Comparison of ENCODE assay signal across 24 cellular contexts in genomic region chr1:182457844-182458243, GRCh38. TPM values are rescaled to one million over a fixed set of nuclear protein-coding genes. Genes with fewer than 3 reads are reported as not detected.
DNase-seq lines count a peak whose midpoint lies in the region; ATAC-seq and TF ChIP-seq lines count a peak whose summit lies in the region.
"Had no signal": no experiment of that assay in that cellular context is flagged by ENCODE, and none has a peak within 500 bp of the region (broad histone marks: within the 10 kb centered on the region; RNA-seq: fewer than 3 reads in every experiment).

No MANE protein-coding gene starts in this region.

- H3K4me3 Mint-ChIP-seq in activated CD4-positive, alpha-beta T cell treated with anti-CD3 and anti-CD28 coated beads, Interleukin-2, amount 10 ng/mL, durations not matched to agents 24 days and 14 days: no peak overlapping the region
- H3K4me3 Mint-ChIP-seq: CD14-positive monocyte; CD4-positive, alpha-beta T cell; CD8-positive, alpha-beta memory T cell; HFFc6 had no signal

- H3K27me3 Mint-ChIP-seq in activated CD4-positive, alpha-beta T cell treated with anti-CD3 and anti-CD28 coated beads, Interleukin-2, amount 10 ng/mL, durations not matched to agents 24 days and 14 days: peaks cover 31% of the 10 kb centered on the region

- intact Hi-C loops in activated CD4-positive, alpha-beta T cell treated with anti-CD3 and anti-CD28 coated beads, Interleukin-2, amount 10 ng/mL, durations not matched to agents 24 days and 14 days (cut with micrococcal nuclease): no loop called here
- intact Hi-C loops in right lobe of liver (cut with DNase I): no loop called here

- H3K9me3 ChIP-seq in right lobe of liver: no peaks in the 10 kb centered on the region
- H3K9me3 ChIP-seq: A549, BE2C, HAP-1 had no signal

- no peak for TF ChIP-seq CTCF in right lobe of liver (IDR thresholded peaks at IDR 0.05)

- peak; percentile 64 for ATAC-seq in left lobe of liver
- peak; percentile 45 to 72 (median 58) for ATAC-seq in right lobe of liver
- no peak for ATAC-seq in GM18873 (IDR thresholded peaks at IDR 0.05; ENCODE audit: low FRiP score, unreplicated experiment)
- no peak for ATAC-seq in GM18909 (IDR thresholded peaks at IDR 0.05; ENCODE audit: poor library complexity, unreplicated experiment)
- ATAC-seq: A549 had no signal

- H3K27ac Mint-ChIP-seq in activated CD4-positive, alpha-beta T cell treated with anti-CD3 and anti-CD28 coated beads, Interleukin-2, amount 10 ng/mL, durations not matched to agents 24 days and 14 days: no peak overlapping the region
- H3K27ac Mint-ChIP-seq: CD4-positive, alpha-beta T cell; CD8-positive, alpha-beta memory T cell; HFFc6 had no signal

- H3K36me3 ChIP-seq in right lobe of liver: no peaks in the 10 kb centered on the region
- H3K36me3 ChIP-seq: BE2C; BLaER1 treated with 17β-estradiol and CSF1 and Interleukin-3, amounts not matched to agents 10 nM and 100 nM; HAP-1 had no signal

- H3K4me1 Mint-ChIP-seq in activated CD4-positive, alpha-beta T cell treated with anti-CD3 and anti-CD28 coated beads, Interleukin-2, amount 10 ng/mL, durations not matched to agents 24 days and 14 days: no peaks in the 10 kb centered on the region
- H3K4me1 Mint-ChIP-seq: CD8-positive, alpha-beta memory T cell had no signal

- TF ChIP-seq POLR2A in right lobe of liver (IDR thresholded peaks at IDR 0.05): no peak

- peak; percentile 13 for DNase-seq in activated CD4-positive, alpha-beta T cell treated with anti-CD3 and anti-CD28 coated beads, Interleukin-2, amount 10 ng/mL, durations not matched to agents 24 days and 14 days
- DNase-seq in activated CD4-positive, alpha-beta T cell treated with anti-CD3 and anti-CD28 coated beads for 4 hours: no peak
- no peak for DNase-seq in left lobe of liver (ENCODE audit: low spot score)
- DNase-seq in right lobe of liver: peak in 1 of 3 donors; percentile 46
- DNase-seq: 8988T; ACHN; AML-193; BE2C; CD4-positive, alpha-beta T cell; CD8-positive, alpha-beta memory T cell; DMS 273 treated with DMSO at 0.1 percent for 48 hours; DMS53; DMS79 treated with DMSO at 0.1 percent for 48 hours; GF-D8; GM23248; HFFc6 had no signal

- H3K27me3 ChIP-seq in right lobe of liver: no peaks in the 10 kb centered on the region
- H3K27me3 ChIP-seq: BLaER1 treated with 17β-estradiol and CSF1 and Interleukin-3, amounts not matched to agents 10 nM and 100 nM had no signal

- H3K4me3 ChIP-seq in right lobe of liver: no peak overlapping the region
- H3K4me3 ChIP-seq: A549; BLaER1 treated with 17β-estradiol and CSF1 and Interleukin-3, amounts not matched to agents 10 nM and 100 nM; GM23248; HAP-1 had no signal

- WGBS in right lobe of liver (ENCODE audit: insufficient coverage, low coverage, low lambda C conversion rate, missing lambda C conversion rate): 32% methylated on average over 3 of the region's 3 CpGs

- H3K36me3 Mint-ChIP-seq in activated CD4-positive, alpha-beta T cell treated with anti-CD3 and anti-CD28 coated beads, Interleukin-2, amount 10 ng/mL, durations not matched to agents 24 days and 14 days (ENCODE audit: low read depth): no peaks in the 10 kb centered on the region
- H3K36me3 Mint-ChIP-seq: CD14-positive monocyte; CD8-positive, alpha-beta memory T cell had no signal

- H3K27ac ChIP-seq in right lobe of liver: no peak overlapping the region
- H3K27ac ChIP-seq: A549; BLaER1 treated with 17β-estradiol and CSF1 and Interleukin-3, amounts not matched to agents 10 nM and 100 nM; GM23248 had no signal

- peaks cover 0 to 19% (median 0%) of the 10 kb centered on the region in 4 donors for H3K4me1 ChIP-seq in right lobe of liver
- H3K4me1 ChIP-seq: A549, BE2C, HAP-1 had no signal

- H3K9me3 Mint-ChIP-seq in activated CD4-positive, alpha-beta T cell treated with anti-CD3 and anti-CD28 coated beads, Interleukin-2, amount 10 ng/mL, durations not matched to agents 24 days and 14 days: no peaks in the 10 kb centered on the region
- H3K9me3 Mint-ChIP-seq: CD4-positive, alpha-beta T cell; HFFc6 had no signal

RNA-seq across cellular contexts. Expression of gene RGSL1, which starts 7.9 kb away (rescaled TPM):
- total RNA-seq in activated CD4-positive, alpha-beta T cell treated with anti-CD3 and anti-CD28 coated beads, Interleukin-2, amount 10 ng/mL, durations not matched to agents 24 days and 14 days: not detected in 2 replicates
- not detected for total RNA-seq in left lobe of liver
- total RNA-seq in right lobe of liver: not detected
- total RNA-seq: CD4-positive, alpha-beta T cell; CD8-positive, alpha-beta memory T cell; Daoy; G401; GM23248; HFFc6 had no signal

RNA-seq across cellular contexts. Expression of gene TEDDM1, which starts 57.4 kb away (rescaled TPM):
- not detected in 2 replicates for total RNA-seq in activated CD4-positive, alpha-beta T cell treated with anti-CD3 and anti-CD28 coated beads, Interleukin-2, amount 10 ng/mL, durations not matched to agents 24 days and 14 days
- total RNA-seq in left lobe of liver (not detected), right lobe of liver (not detected)
- total RNA-seq: CD4-positive, alpha-beta T cell; CD8-positive, alpha-beta memory T cell; Daoy; G401; GM23248; HFFc6 had no signal

Comparison
In these comparisons a context has a peak if more than half of its experiments do, and no peak if none do; other contexts are left out.
1. ATAC-seq: peak in left lobe of liver (single experiment) and right lobe of liver (4 of 4); none in GM18873 (single experiment) and GM18909 (single experiment).